In genomic region chr16:30377050-30377811, GRCh38 we compare ENCODE assay signal across 8 cellular contexts.
DNase-seq lines count a peak whose midpoint lies in the region; ATAC-seq and TF ChIP-seq lines count a peak whose summit lies in the region.

No MANE protein-coding gene starts in this region.

- H3K9me3 Mint-ChIP-seq in T-helper 2 cell treated with Interferon-gamma antibody and Interleukin-4, amounts not matched to agents 5 μg/mL and 100 μg/mL, for 36 hours: no peaks in the 10 kb centered on the region
- no peaks in the 10 kb centered on the region for H3K9me3 Mint-ChIP-seq in stimulated activated effector memory CD8-positive, alpha-beta T cell treated with anti-CD3 and anti-CD28 coated beads, Interleukin-12 subunit alpha, Interleukin-12 subunit beta, amount 100 ng/mL, for 72 hours

- DNase-seq in T-helper 2 cell treated with Interferon-gamma antibody and Interleukin-4, amounts not matched to agents 5 μg/mL and 100 μg/mL, for 36 hours (ENCODE audit: low spot score): no peak
- no peak for DNase-seq in T-helper 2 cell
- DNase-seq in hepatic stellate cell (ENCODE audit: low spot score): peak; percentile 49
- peak in 1 of 2 donors; percentile 74 for DNase-seq in stimulated activated effector memory CD8-positive, alpha-beta T cell treated with anti-CD3 and anti-CD28 coated beads, Interleukin-12 subunit alpha, Interleukin-12 subunit beta, amount 100 ng/mL, for 72 hours (ENCODE audit: low spot score in 2 of 2)
- DNase-seq in AG08396 (ENCODE audit: low spot score): no peak
- DNase-seq in NCI-H510A treated with DMSO at 0.1 percent for 48 hours (lab: John Stamatoyannopoulos, UW): no peak
- no peak for DNase-seq in kidney glomerular epithelial cell (lab: John Stamatoyannopoulos, UW)

- H3K36me3 Mint-ChIP-seq in T-helper 2 cell treated with Interferon-gamma antibody and Interleukin-4, amounts not matched to agents 5 μg/mL and 100 μg/mL, for 36 hours (ENCODE audit: low read depth): peaks cover 31% of the 10 kb centered on the region
- peaks cover 35% of the 10 kb centered on the region for H3K36me3 Mint-ChIP-seq in stimulated activated effector memory CD8-positive, alpha-beta T cell treated with anti-CD3 and anti-CD28 coated beads, Interleukin-12 subunit alpha, Interleukin-12 subunit beta, amount 100 ng/mL, for 72 hours

- H3K27ac ChIP-seq in VCaP: peak overlapping the region; percentile 93

- H3K4me1 Mint-ChIP-seq in T-helper 2 cell treated with Interferon-gamma antibody and Interleukin-4, amounts not matched to agents 5 μg/mL and 100 μg/mL, for 36 hours (ENCODE audit: low read depth): peaks cover 26% of the 10 kb centered on the region
- peaks cover 57% of the 10 kb centered on the region for H3K4me1 Mint-ChIP-seq in stimulated activated effector memory CD8-positive, alpha-beta T cell treated with anti-CD3 and anti-CD28 coated beads, Interleukin-12 subunit alpha, Interleukin-12 subunit beta, amount 100 ng/mL, for 72 hours

- peak overlapping the region; percentile 92 for H3K4me3 Mint-ChIP-seq in T-helper 2 cell treated with Interferon-gamma antibody and Interleukin-4, amounts not matched to agents 5 μg/mL and 100 μg/mL, for 36 hours
- H3K4me3 Mint-ChIP-seq in stimulated activated effector memory CD8-positive, alpha-beta T cell treated with anti-CD3 and anti-CD28 coated beads, Interleukin-12 subunit alpha, Interleukin-12 subunit beta, amount 100 ng/mL, for 72 hours: peak overlapping the region; percentile 97

- TF ChIP-seq CTCF in VCaP (conservative IDR thresholded peaks at IDR 0.05): no peak

- ATAC-seq in stimulated activated effector memory CD8-positive, alpha-beta T cell treated with anti-CD3 and anti-CD28 coated beads, Interleukin-12 subunit alpha, Interleukin-12 subunit beta, amount 100 ng/mL, for 72 hours: no peak

- peak overlapping the region; percentile 98 for H3K27ac Mint-ChIP-seq in T-helper 2 cell treated with Interferon-gamma antibody and Interleukin-4, amounts not matched to agents 5 μg/mL and 100 μg/mL, for 36 hours
- H3K27ac Mint-ChIP-seq in stimulated activated effector memory CD8-positive, alpha-beta T cell treated with anti-CD3 and anti-CD28 coated beads, Interleukin-12 subunit alpha, Interleukin-12 subunit beta, amount 100 ng/mL, for 72 hours: peak overlapping the region; percentile 99

- no peaks in the 10 kb centered on the region for H3K27me3 Mint-ChIP-seq in T-helper 2 cell treated with Interferon-gamma antibody and Interleukin-4, amounts not matched to agents 5 μg/mL and 100 μg/mL, for 36 hours (ENCODE audit: low read depth)
